Comparison of ENCODE assay signal across 16 cellular contexts in the genomic region with DNA sequence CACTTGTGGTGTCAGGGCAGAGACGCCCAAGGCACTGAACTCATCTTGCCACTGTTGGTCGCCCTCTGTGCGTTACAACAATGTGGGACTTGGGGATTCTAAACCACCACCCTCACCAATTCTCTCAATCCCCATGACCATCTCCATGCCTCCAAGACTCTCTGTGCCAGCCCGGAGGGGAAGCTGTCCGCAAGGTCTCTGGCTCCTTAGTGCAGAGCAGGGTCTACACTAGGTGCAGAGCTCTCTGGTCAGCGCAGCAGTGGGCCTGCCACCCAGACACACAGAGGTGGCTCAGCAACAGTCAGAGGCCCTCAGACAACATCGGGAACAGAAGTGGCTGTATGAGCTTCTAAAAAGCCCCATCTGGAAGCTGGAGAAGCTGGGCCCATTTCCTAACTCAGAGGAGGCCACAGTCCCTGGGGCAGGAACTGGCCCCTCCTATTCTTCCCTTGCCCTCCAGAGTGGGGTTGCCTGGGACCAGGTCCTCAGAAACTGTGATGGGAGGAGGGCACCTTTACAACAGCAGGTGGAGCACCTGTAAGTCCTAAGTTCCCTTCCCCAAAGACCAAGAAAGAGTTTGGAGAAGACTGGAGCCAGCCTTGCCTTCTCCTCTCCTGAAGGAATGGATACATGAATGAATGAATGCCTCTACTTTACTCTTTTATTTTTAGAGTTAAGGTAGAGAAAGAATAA.
"Had no signal": no experiment of that assay in that cellular context is flagged by ENCODE, and none has a peak within 500 bp of the region (broad histone marks: within the 10 kb centered on the region; RNA-seq: fewer than 3 reads in every experiment).

No MANE protein-coding gene starts in this region.

- H3K27me3 Mint-ChIP-seq: naive thymus-derived CD8-positive, alpha-beta T cell; stimulated activated naive CD8-positive, alpha-beta T cell treated with anti-CD3 and anti-CD28 coated beads, Interleukin-15, amount 100 ng/mL, for 72 hours had no signal

- H3K9me3 Mint-ChIP-seq: naive thymus-derived CD8-positive, alpha-beta T cell; stimulated activated naive CD8-positive, alpha-beta T cell treated with anti-CD3 and anti-CD28 coated beads, Interleukin-15, amount 100 ng/mL, for 72 hours; T-helper 2 cell treated with Interferon-gamma antibody and Interleukin-4, amounts not matched to agents 5 μg/mL and 100 μg/mL, for 36 hours had no signal

- H3K27ac ChIP-seq: cardiac muscle cell, dorsolateral prefrontal cortex, right atrium auricular region, thoracic aorta had no signal

- H3K4me3 Mint-ChIP-seq: stimulated activated naive CD8-positive, alpha-beta T cell treated with anti-CD3 and anti-CD28 coated beads, Interleukin-15, amount 100 ng/mL, for 72 hours; T-helper 2 cell treated with Interferon-gamma antibody and Interleukin-4, amounts not matched to agents 5 μg/mL and 100 μg/mL, for 36 hours had no signal

- H3K27ac Mint-ChIP-seq: naive thymus-derived CD8-positive, alpha-beta T cell; stimulated activated naive CD8-positive, alpha-beta T cell treated with anti-CD3 and anti-CD28 coated beads, Interleukin-15, amount 100 ng/mL, for 72 hours; T-helper 2 cell treated with Interferon-gamma antibody and Interleukin-4, amounts not matched to agents 5 μg/mL and 100 μg/mL, for 36 hours had no signal

- H3K27me3 ChIP-seq: cardiac muscle cell, dorsolateral prefrontal cortex, right atrium auricular region had no signal

- H3K4me3 ChIP-seq: cardiac muscle cell, dorsolateral prefrontal cortex, right atrium auricular region, thoracic aorta had no signal

- H3K4me1 ChIP-seq: right atrium auricular region had no signal

- FAIRE-seq: endometrium, small intestine, urothelium cell line had no signal

- H3K36me3 Mint-ChIP-seq: naive thymus-derived CD8-positive, alpha-beta T cell had no signal

- H3K36me3 ChIP-seq: cardiac muscle cell, right atrium auricular region, thoracic aorta had no signal

- H3K9me3 ChIP-seq: right atrium auricular region, thoracic aorta had no signal

- DNase-seq: activated CD4-positive, alpha-beta T cell treated with anti-CD3 and anti-CD28 coated beads, Interleukin-2, amount 50 U/mL, for 1 hour; activated CD8-positive, alpha-beta memory T cell treated with anti-CD3 and anti-CD28 coated beads for 24 hours; activated naive CD4-positive, alpha-beta T cell; dorsolateral prefrontal cortex; hippocampal formation; mesenchymal stem cell; naive thymus-derived CD8-positive, alpha-beta T cell; occipital lobe; stimulated activated naive CD8-positive, alpha-beta T cell treated with anti-CD3 and anti-CD28 coated beads, Interleukin-15, amount 100 ng/mL, for 72 hours had no signal

- ATAC-seq: naive thymus-derived CD8-positive, alpha-beta T cell; stimulated activated naive CD8-positive, alpha-beta T cell treated with anti-CD3 and anti-CD28 coated beads, Interleukin-15, amount 100 ng/mL, for 72 hours had no signal
